ENCODE assay signal across 31 cellular contexts in genomic region chr17:54381482-54381881, GRCh38.
"Had no signal": no experiment of that assay in that cellular context is flagged by ENCODE, and none has a peak within 500 bp of the region (broad histone marks: within the 10 kb centered on the region; RNA-seq: fewer than 3 reads in every experiment).

No MANE protein-coding gene starts in this region.

- H3K4me3 Mint-ChIP-seq: natural killer cell; nephron; neural progenitor cell; stimulated activated memory B cell treated with anti-CD40 and anti-IgM and Interleukin-4, amounts not matched to agents 10 μg/mL and 1 μg/mL and 100 μg/mL, for 72 hours; stimulated activated naive CD8-positive, alpha-beta T cell treated with anti-CD3 and anti-CD28 coated beads, Interleukin-15, amount 100 ng/mL, for 72 hours; type B pancreatic cell had no signal

- H3K36me3 ChIP-seq: neural progenitor cell, ovary, spleen, suprapubic skin, tibial artery, transverse colon, upper lobe of right lung, uterus had no signal

- H3K27me3 ChIP-seq: neural progenitor cell, ovary, spleen, suprapubic skin, testis, tibial artery, transverse colon, upper lobe of right lung, uterus had no signal

- H3K79me2 ChIP-seq: parathyroid adenoma had no signal

- ATAC-seq: natural killer cell; psoas muscle; right cardiac atrium; sciatic nerve; stimulated activated memory B cell treated with anti-CD40 and anti-IgM and Interleukin-4, amounts not matched to agents 10 μg/mL and 1 μg/mL and 100 μg/mL, for 72 hours; stimulated activated naive CD8-positive, alpha-beta T cell treated with anti-CD3 and anti-CD28 coated beads, Interleukin-15, amount 100 ng/mL, for 72 hours; stimulated activated naive CD8-positive, alpha-beta T cell treated with anti-CD3 and anti-CD28 coated beads, Interleukin-15, Interleukin-2, amounts not matched to agents 100 U/mL and 50 U/mL, for 24 hours; upper lobe of right lung had no signal

- DNase-seq: natural killer cell; occipital lobe; ovary; posterior cingulate gyrus; psoas muscle; right cardiac atrium; spleen; stimulated activated CD4-positive, alpha-beta T cell treated with anti-CD3 and anti-CD28 coated beads, Interleukin-12 subunit alpha, Interleukin-12 subunit beta, amount 100 ng/mL, for 4 hours; stimulated activated CD4-positive, alpha-beta T cell treated with anti-CD3 and anti-CD28 coated beads, Interleukin-1b, Interleukin-23, amount 100 ng/mL, for 48 hours; stimulated activated CD4-positive, alpha-beta T cell treated with anti-CD3 and anti-CD28 coated beads, Interleukin-4, amount 100 ng/mL, for 1 hour; stimulated activated CD4-positive, alpha-beta T cell treated with anti-CD3 and anti-CD28 coated beads, Interleukin-4, amount 100 ng/mL, for 4 hours; stimulated activated CD8-positive, alpha-beta memory T cell treated with anti-CD3 and anti-CD28 coated beads, Interleukin-4, amount 100 ng/mL, for 48 hours; stimulated activated naive CD4-positive, alpha-beta T cell; stimulated activated naive CD8-positive, alpha-beta T cell treated with anti-CD3 and anti-CD28 coated beads, Interleukin-15, amount 100 ng/mL, for 72 hours; stimulated activated naive CD8-positive, alpha-beta T cell treated with anti-CD3 and anti-CD28 coated beads, Interleukin-15, Interleukin-2, amounts not matched to agents 100 U/mL and 50 U/mL, for 24 hours; substantia nigra; testis; tibial artery; transverse colon; upper lobe of right lung; uterus had no signal

- H3K4me1 Mint-ChIP-seq: natural killer cell; nephron; neural progenitor cell; stimulated activated memory B cell treated with anti-CD40 and anti-IgM and Interleukin-4, amounts not matched to agents 10 μg/mL and 1 μg/mL and 100 μg/mL, for 72 hours; stimulated activated naive CD8-positive, alpha-beta T cell treated with anti-CD3 and anti-CD28 coated beads, Interleukin-15, amount 100 ng/mL, for 72 hours had no signal

- H3K9me3 Mint-ChIP-seq: nephron, neural progenitor cell, type B pancreatic cell had no signal

- H3K27ac Mint-ChIP-seq: natural killer cell; nephron; neural progenitor cell; progenitor cell of endocrine pancreas; stimulated activated memory B cell treated with anti-CD40 and anti-IgM and Interleukin-4, amounts not matched to agents 10 μg/mL and 1 μg/mL and 100 μg/mL, for 72 hours; stimulated activated naive CD8-positive, alpha-beta T cell treated with anti-CD3 and anti-CD28 coated beads, Interleukin-15, amount 100 ng/mL, for 72 hours; type B pancreatic cell had no signal

- H3K27ac ChIP-seq: neural progenitor cell, ovary, parathyroid adenoma, psoas muscle, skin epidermis, spleen, suprapubic skin, testis, tibial artery, transverse colon, upper lobe of right lung, uterus had no signal

- H3K9me3 ChIP-seq: ovary, psoas muscle, suprapubic skin, testis, tibial artery, transverse colon, upper lobe of right lung, uterus had no signal

- H3K36me3 Mint-ChIP-seq: natural killer cell; neural progenitor cell; stimulated activated memory B cell treated with anti-CD40 and anti-IgM and Interleukin-4, amounts not matched to agents 10 μg/mL and 1 μg/mL and 100 μg/mL, for 72 hours; type B pancreatic cell had no signal

- H3K4me2 ChIP-seq: neural progenitor cell, smooth muscle cell had no signal

- H2AFZ ChIP-seq: neural progenitor cell, parathyroid adenoma had no signal

- H3K4me1 ChIP-seq: neural progenitor cell, parathyroid adenoma, psoas muscle, spleen, suprapubic skin, testis, tibial artery, transverse colon, upper lobe of right lung, uterus had no signal

- H3K27me3 Mint-ChIP-seq: progenitor cell of endocrine pancreas; stimulated activated memory B cell treated with anti-CD40 and anti-IgM and Interleukin-4, amounts not matched to agents 10 μg/mL and 1 μg/mL and 100 μg/mL, for 72 hours; stimulated activated naive CD8-positive, alpha-beta T cell treated with anti-CD3 and anti-CD28 coated beads, Interleukin-15, amount 100 ng/mL, for 72 hours had no signal

- H3K9ac ChIP-seq: neural progenitor cell, parathyroid adenoma had no signal

- H3K4me3 ChIP-seq: neural progenitor cell, ovary, psoas muscle, skin epidermis, smooth muscle cell, spleen, suprapubic skin, testis, tibial artery, transverse colon, upper lobe of right lung, uterus had no signal
